Comparison of ENCODE assay signal across 9 cellular contexts in the genomic region with DNA sequence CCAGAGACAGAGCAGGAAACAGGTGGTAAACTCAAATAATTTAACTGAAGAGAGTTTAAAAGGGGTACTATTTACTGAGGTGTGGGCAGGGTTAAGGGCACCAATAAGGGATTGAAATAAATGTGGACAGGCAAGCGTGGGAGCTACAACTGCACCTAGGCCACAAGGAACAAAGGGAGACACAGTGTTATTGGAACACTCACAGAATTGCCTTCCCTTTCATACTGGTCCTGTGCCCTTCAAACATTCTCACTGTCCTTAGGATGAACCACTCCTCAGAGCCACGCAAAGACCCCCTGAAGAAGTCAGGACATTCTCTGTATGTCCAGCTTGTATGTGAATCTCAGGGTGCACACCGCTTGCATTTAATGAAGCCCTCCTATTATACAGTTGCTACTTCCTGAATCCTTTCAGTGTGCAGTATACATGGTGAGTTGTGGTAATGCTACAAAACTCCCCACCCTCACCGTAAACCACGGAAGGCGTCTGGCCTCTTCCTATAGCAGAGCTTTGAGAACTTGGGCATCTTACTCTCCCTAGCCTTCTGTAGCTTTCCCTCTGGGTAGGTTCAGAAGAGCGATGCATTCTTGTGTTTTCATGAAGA. TPM values are rescaled to one million over a fixed set of nuclear protein-coding genes. Genes with fewer than 3 reads are reported as not detected.
DNase-seq lines count a peak whose midpoint lies in the region; ATAC-seq lines count a peak whose summit lies in the region.
"Had no signal": no experiment of that assay in that cellular context is flagged by ENCODE, and none has a peak within 500 bp of the region (broad histone marks: within the 10 kb centered on the region; RNA-seq: fewer than 3 reads in every experiment).

No MANE protein-coding gene starts in this region.

- H3K4me3 Mint-ChIP-seq in activated T-cell treated with anti-CD3 and anti-CD28 coated beads, Interleukin-2, amount 50 U/mL, for 24 hours, result peak overlapping the region; percentile 72

- H4K20me1 ChIP-seq in BLaER1 treated with 17β-estradiol and CSF1 and Interleukin-3, amounts not matched to agents 10 nM and 100 nM, result no peaks in the 10 kb centered on the region

- intact Hi-C loops in posterior cingulate gyrus (cut with DNase I), result no loop called here

- H3K36me3 Mint-ChIP-seq in activated T-cell treated with anti-CD3 and anti-CD28 coated beads, Interleukin-2, amount 50 U/mL, for 24 hours (ENCODE audit: low read depth), result no peaks in the 10 kb centered on the region

- H3K9ac ChIP-seq in BLaER1 treated with 17β-estradiol and CSF1 and Interleukin-3, amounts not matched to agents 10 nM and 100 nM, result 0 out of 22 replicates have a peak overlapping the region, but pooled peaks of 1 of the 11 experiments have one; percentile 14

- H3K9me3 ChIP-seq in BLaER1 treated with 17β-estradiol and CSF1 and Interleukin-3, amounts not matched to agents 10 nM and 100 nM (replicated peaks in 1 of 11), result 0 out of 22 replicates have a peak, but pooled peaks cover 0 to 3% (median 0%) of the 10 kb centered on the region in 11 experiments
- H3K9me3 ChIP-seq: pancreas had no signal

- no peaks in the 10 kb centered on the region for H3K27me3 ChIP-seq in BLaER1 treated with 17β-estradiol and CSF1 and Interleukin-3, amounts not matched to agents 10 nM and 100 nM
- H3K27me3 ChIP-seq: pancreas had no signal

- peaks cover 45 to 57% (median 49%) of the 10 kb centered on the region in 10 experiments for H3K4me1 ChIP-seq in BLaER1 treated with 17β-estradiol and CSF1 and Interleukin-3, amounts not matched to agents 10 nM and 100 nM
- H3K4me1 ChIP-seq: pancreas had no signal

- peaks cover 59% of the 10 kb centered on the region for H3K4me1 Mint-ChIP-seq in activated T-cell treated with anti-CD3 and anti-CD28 coated beads, Interleukin-2, amount 50 U/mL, for 24 hours (ENCODE audit: low read depth)

- ATAC-seq in GM21367 (IDR thresholded peaks at IDR 0.05; ENCODE audit: unreplicated experiment), result peak; percentile 97

- no peaks in the 10 kb centered on the region for H3K9me3 Mint-ChIP-seq in activated T-cell treated with anti-CD3 and anti-CD28 coated beads, Interleukin-2, amount 50 U/mL, for 24 hours

- no peak overlapping the region for H3K4me3 ChIP-seq in BLaER1 treated with 17β-estradiol and CSF1 and Interleukin-3, amounts not matched to agents 10 nM and 100 nM
- H3K4me3 ChIP-seq in Jurkat, Clone E6-1 (ENCODE audit: low read length), result peak overlapping the region; percentile 37
- H3K4me3 ChIP-seq in skin epidermis, result no peak overlapping the region
- H3K4me3 ChIP-seq: pancreas had no signal

- H3K4me2 ChIP-seq in BLaER1 treated with 17β-estradiol and CSF1 and Interleukin-3, amounts not matched to agents 10 nM and 100 nM, result peak overlapping the region; percentile 21 to 65 (median 42); a peak in 21 of 22 replicates

- peak; percentile 93 for DNase-seq in Jurkat, Clone E6-1 (ENCODE audit: low read depth, low spot score)
- DNase-seq in activated T-cell treated with anti-CD3 and anti-CD28 coated beads, Interleukin-2, amount 50 U/mL, for 24 hours, result peak; percentile 63
- DNase-seq in NCI-H774 (lab: John Stamatoyannopoulos, UW) (no peak), posterior cingulate gyrus (no peak), NCI-H2107 (lab: John Stamatoyannopoulos, UW) (no peak)
- DNase-seq: pancreas had no signal

- no peaks in the 10 kb centered on the region for H3K27me3 Mint-ChIP-seq in activated T-cell treated with anti-CD3 and anti-CD28 coated beads, Interleukin-2, amount 50 U/mL, for 24 hours

- H3K27ac Mint-ChIP-seq in activated T-cell treated with anti-CD3 and anti-CD28 coated beads, Interleukin-2, amount 50 U/mL, for 24 hours, result peak overlapping the region; percentile 98

- peak overlapping the region in 8 of 11 experiments; percentile 16 to 66 (median 51); a peak in 11 of 22 replicates for H3K27ac ChIP-seq in BLaER1 treated with 17β-estradiol and CSF1 and Interleukin-3, amounts not matched to agents 10 nM and 100 nM
- peak overlapping the region in 15 of 21 experiments; percentile 27 to 93 (median 67) for H3K27ac ChIP-seq in skin epidermis

- no peaks in the 10 kb centered on the region for H3K36me3 ChIP-seq in BLaER1 treated with 17β-estradiol and CSF1 and Interleukin-3, amounts not matched to agents 10 nM and 100 nM
- H3K36me3 ChIP-seq: pancreas had no signal

RNA-seq across cellular contexts. Expression of gene MRPL1, which starts 9.6 kb away (rescaled TPM):
- 38.8 TPM for polyA plus RNA-seq in Jurkat, Clone E6-1 (2012; ENCODE audit: insufficient read depth, insufficient read length)

RNA-seq across cellular contexts. Expression of gene CNOT6L, which starts 33.8 kb away (rescaled TPM):
- 13.0 TPM for polyA plus RNA-seq in Jurkat, Clone E6-1 (2012; ENCODE audit: insufficient read depth, insufficient read length)

Comparison
In these comparisons a context has a peak if more than half of its experiments do, and no peak if none do; other contexts are left out.
1. DNase-seq: peak in Jurkat, Clone E6-1 (single experiment) and activated T-cell treated with anti-CD3 and anti-CD28 coated beads, Interleukin-2, amount 50 U/mL, for 24 hours (single experiment); none in NCI-H774 (single experiment), posterior cingulate gyrus (0 of 10) and NCI-H2107 (single experiment).